9 cellular contexts compared by ENCODE assay signal in the genomic region with DNA sequence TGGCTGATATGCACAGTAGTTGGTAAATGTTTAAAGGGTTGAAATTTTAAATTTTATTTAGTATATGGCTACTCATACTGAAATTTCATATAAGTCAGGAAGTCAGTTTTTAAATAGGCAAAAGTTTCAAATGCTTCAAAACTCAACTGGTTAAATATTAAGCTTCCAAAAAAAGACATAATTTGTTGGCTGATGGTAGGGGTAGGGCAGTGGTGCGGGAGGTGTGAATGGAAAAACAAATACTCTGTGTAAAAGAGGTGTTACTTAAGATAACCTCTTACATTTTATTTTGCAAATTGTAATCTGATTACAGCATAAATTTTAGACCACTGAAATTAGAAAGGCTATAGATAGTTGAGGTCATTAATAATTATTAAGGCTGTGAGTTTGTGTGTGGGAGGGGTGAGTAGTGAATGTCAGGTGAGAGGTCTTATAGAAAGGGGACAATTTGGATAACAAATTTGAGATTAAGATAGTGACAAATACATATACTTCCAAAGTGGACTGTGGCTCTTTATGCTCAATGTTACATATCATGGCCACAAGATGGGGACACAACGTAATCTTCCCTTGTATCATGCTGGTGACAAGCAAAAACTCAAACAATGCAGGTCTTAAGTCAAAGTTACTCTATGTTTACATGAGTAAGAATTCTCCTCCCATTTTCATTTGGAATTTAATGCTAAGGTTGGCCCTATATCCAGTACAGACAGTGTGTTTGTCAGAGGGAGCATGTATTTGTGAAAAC. TPM values are rescaled to one million over a fixed set of nuclear protein-coding genes. Genes with fewer than 3 reads are reported as not detected.
A peak's percentile ranks its signal among the peaks of the same experiment; 100 is the strongest.
DNase-seq lines count a peak whose midpoint lies in the region; ATAC-seq, FAIRE-seq and TF ChIP-seq lines count a peak whose summit lies in the region.
"Had no signal": no experiment of that assay in that cellular context is flagged by ENCODE, and none has a peak within 500 bp of the region (broad histone marks: within the 10 kb centered on the region; RNA-seq: fewer than 3 reads in every experiment).

No MANE protein-coding gene starts in this region.

- H3K4me3 ChIP-seq in PC-9: no peak overlapping the region

- intact Hi-C loops in PC-9 (cut with micrococcal nuclease; ENCODE audit: unreplicated experiment): loop anchor here (1.0 to 10.0 kb wide), 5 partner anchors 78 to 328 kb away; no protein-coding TSS in a partner anchor
- intact Hi-C loops in Calu3 (cut with micrococcal nuclease; ENCODE audit: unreplicated experiment): loop anchor here (1.0 to 10.0 kb wide), 3 partner anchors 54 to 326 kb away; no protein-coding TSS in a partner anchor

- H4K20me1 ChIP-seq in PC-9 (ENCODE audit: insufficient read depth): no peaks in the 10 kb centered on the region

- H3K9me3 Mint-ChIP-seq in Calu3 (ENCODE audit: low read depth, unreplicated experiment): no peaks in the 10 kb centered on the region

- no peaks in the 10 kb centered on the region for H3K36me3 ChIP-seq in PC-9 (ENCODE audit: low read depth)

- in situ Hi-C loops in Caki2 (cut with HindIII; ENCODE audit: low pct_unique_long_range_greater_than_20kb, low sequenced_read_pairs): no loop called here

- CTCF ChIA-PET in PC-9 (lab: Charles Lee) (no interaction called here), Calu3 (lab: Charles Lee) (no interaction called here)

- no peak overlapping the region for H3K4me2 ChIP-seq in PC-9

- TF ChIP-seq POLR2A in GM12892 (IDR thresholded peaks at IDR 0.05; ENCODE audit: low read depth, low read length): no peak

- no peaks in the 10 kb centered on the region for H3K4me1 Mint-ChIP-seq in Calu3 (ENCODE audit: low read depth, unreplicated experiment)

- BruUV-seq in PC-9 (replicated peaks; lab: Mats Ljungman, UMichigan) (no TSS peak), Calu3 (replicated peaks; lab: Mats Ljungman, UMichigan) (no TSS peak)

- no peaks in the 10 kb centered on the region for H3K27me3 Mint-ChIP-seq in Calu3 (ENCODE audit: unreplicated experiment)

- H3K79me2 ChIP-seq in PC-9 (ENCODE audit: low read depth): no peaks in the 10 kb centered on the region

- TF ChIP-seq CTCF in PC-9 (conservative IDR thresholded peaks at IDR 0.05): peak; percentile 57
- peak; percentile 59 for TF ChIP-seq CTCF in foreskin keratinocyte (conservative IDR thresholded peaks at IDR 0.05)
- no peak for TF ChIP-seq CTCF in Calu3 (IDR thresholded peaks at IDR 0.05; ENCODE audit: unreplicated experiment)

- no peaks in the 10 kb centered on the region for H3K36me3 Mint-ChIP-seq in Calu3 (ENCODE audit: insufficient read depth, unreplicated experiment)

- POLR2A ChIA-PET in PC-9 (lab: Charles Lee; ENCODE audit: unreplicated experiment): interaction anchor here (0.6 kb wide), 1 partner anchor 111 kb away, joined by 3 read pairs; no protein-coding TSS in a partner anchor

- no peak overlapping the region for H3K27ac Mint-ChIP-seq in Calu3 (ENCODE audit: unreplicated experiment)

- DNase-seq in Caki2 (ENCODE audit: low read depth) (peak; percentile 12), PC-9 (peak; percentile 2 to 66), foreskin keratinocyte (peak; percentile 2 to 27), occipital lobe (lab: John Stamatoyannopoulos, UW) (no peak), Calu3 (no peak), GM12892 (ENCODE audit: insufficient read length) (no peak)

- FAIRE-seq in GM12892 (lab: Jason Lieb, UNC): no peak
- FAIRE-seq: endometrium had no signal

- ATAC-seq in HG02938 (IDR thresholded peaks at IDR 0.05; ENCODE audit: unreplicated experiment) (peak; percentile 56), foreskin keratinocyte (peak; percentile 46), GM19324 (IDR thresholded peaks at IDR 0.05; ENCODE audit: low FRiP score, unreplicated experiment) (no peak)

- no peaks in the 10 kb centered on the region; the same call in 1 of the 2 replicates for H3K4me1 ChIP-seq in PC-9 (replicated peaks; ENCODE audit: insufficient read depth)
- no peaks in the 10 kb centered on the region for H3K4me1 ChIP-seq in foreskin keratinocyte

- no peaks in the 10 kb centered on the region for H3K9me2 ChIP-seq in PC-9 (ENCODE audit: insufficient read depth)

- H3K27ac ChIP-seq in PC-9 (no peak overlapping the region), foreskin keratinocyte (no peak overlapping the region)

- H3K27me3 ChIP-seq in PC-9 (ENCODE audit: insufficient read depth, low read depth) (no peaks in the 10 kb centered on the region), foreskin keratinocyte (peaks cover 1% of the 10 kb centered on the region)

- 0 out of 2 replicates have a peak, but pooled peaks cover 3% of the 10 kb centered on the region for H3K9me3 ChIP-seq in PC-9 (ENCODE audit: insufficient read depth, low read depth)

- no peak overlapping the region for H2AFZ ChIP-seq in PC-9

- no peak overlapping the region for H3K4me3 Mint-ChIP-seq in Calu3 (ENCODE audit: low read depth, unreplicated experiment)

- no peaks in the 10 kb centered on the region for H3F3A ChIP-seq in PC-9 (ENCODE audit: insufficient read depth, low read depth)

RNA-seq across cellular contexts. Expression of gene OXGR1, which starts 36.6 kb away (rescaled TPM):
- total RNA-seq in Caki2 (2014; rRNA removed; shearing (Covaris generic); ENCODE audit: low replicate concordance): not detected in 2 replicates
- total RNA-seq in PC-9 (2021) (not detected in 2 replicates), foreskin keratinocyte (not detected in 2 replicates), occipital lobe (not detected), Calu3 (2022) (0.40 TPM in 1 of 2 replicates, not detected in the other)
- polyA plus RNA-seq in foreskin keratinocyte: not detected in 2 replicates
- not detected for polyA plus RNA-seq in GM12892 (2012; ENCODE audit: missing spikeins)

Comparison
In these comparisons a context has a peak if more than half of its experiments do, and no peak if none do; other contexts are left out.
1. DNase-seq: peak in Caki2 (single experiment), PC-9 (2 of 2) and foreskin keratinocyte (2 of 2); none in occipital lobe (single experiment), Calu3 (single experiment) and GM12892 (single experiment).